ENCODE assay signal across 8 cellular contexts in the genomic region with DNA sequence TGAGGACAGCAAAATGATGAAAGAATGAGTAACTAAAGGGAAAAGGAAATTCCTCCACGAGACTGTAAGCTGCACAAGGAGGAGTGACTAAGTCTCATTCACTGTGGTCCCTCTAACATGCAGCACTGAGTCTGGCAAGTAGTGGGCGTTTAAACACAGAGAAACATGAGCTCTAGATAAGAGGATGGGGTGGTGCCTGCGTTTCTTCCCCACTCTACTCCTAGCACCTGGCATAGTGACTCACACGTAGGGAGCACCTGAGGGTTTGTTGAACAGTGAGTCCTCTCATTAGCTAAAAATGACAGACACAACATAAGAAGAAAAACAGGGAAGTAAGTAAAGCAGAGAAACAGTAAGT.
A peak's percentile ranks its signal among the peaks of the same experiment; 100 is the strongest.
DNase-seq lines count a peak whose midpoint lies in the region; TF ChIP-seq lines count a peak whose summit lies in the region.

No MANE protein-coding gene starts in this region.

- peak; percentile 91 for DNase-seq in ACHN
- peak; percentile 92 for DNase-seq in kidney glomerular epithelial cell (lab: John Stamatoyannopoulos, UW)
- no peak for DNase-seq in HuH-7.5 (ENCODE audit: low spot score)
- DNase-seq in DMS 273 treated with DMSO at 0.1 percent for 48 hours (lab: John Stamatoyannopoulos, UW), result no peak
- DNase-seq in effector CD4-positive, alpha-beta T cell, result no peak
- no peak for DNase-seq in NCI-H2227 (lab: John Stamatoyannopoulos, UW; ENCODE audit: unreplicated experiment)

- TF ChIP-seq CTCF in HEK293 (tag by site-specific recombination; IDR thresholded peaks at IDR 0.05) (no peak), WI38 (IDR thresholded peaks at IDR 0.05; ENCODE audit: low read depth, low read length) (peak; percentile 32; the same call in 1 of the 2 replicates)

- H3K36me3 ChIP-seq in HEK293 (ENCODE audit: control insufficient read depth in 2 of 2, insufficient read depth in 1 of 2, low read length in 2 of 2), result peaks cover 6 to 49% of the 10 kb centered on the region in 2 experiments

- CTCF ChIA-PET in HEK293 (lab: Yijun Ruan, JAX), result interaction anchor here (1.0 to 1.1 kb wide), 2 partner anchors 91 to 105 kb away, joined by 3 read pairs; a partner anchor contains a TSS

- in situ Hi-C loops in ACHN (cut with HindIII; ENCODE audit: low pct_ligation_motif_present, low pct_unique_long_range_greater_than_20kb, low sequenced_read_pairs), result no loop called here

- H3K4me1 ChIP-seq in HEK293 (ENCODE audit: control insufficient read depth, insufficient read depth, low read length), result no peaks in the 10 kb centered on the region

- H3K4me3 ChIP-seq in HEK293 (ENCODE audit: low read depth, low read length) (no peak overlapping the region), WI38 (ENCODE audit: low read depth, low read length) (no peak overlapping the region)

- POLR2A ChIA-PET in HEK293 (lab: Yijun Ruan, JAX), result no interaction called here

- H3K27ac ChIP-seq in HEK293 (ENCODE audit: extremely low read depth, low read depth, low read length), result no peak overlapping the region

- H3K9me3 ChIP-seq in HEK293 (ENCODE audit: control insufficient read depth, insufficient read depth, low read depth, low read length), result no peaks in the 10 kb centered on the region

TF ChIP-seq in HEK293, 187 proteins besides CTCF, POLR2A, EP300 and RAD21:
- TF ChIP-seq ZNF624 (tag by site-specific recombination; IDR thresholded peaks at IDR 0.05), result no peak
- no peak for TF ChIP-seq RBAK (tag by site-specific recombination; IDR thresholded peaks at IDR 0.05)
- TF ChIP-seq ZFHX2 (tag by site-specific recombination; conservative IDR thresholded peaks at IDR 0.05), result peak; percentile 58
- no peak for TF ChIP-seq ZNF202 (tag by site-specific recombination; IDR thresholded peaks at IDR 0.05; ENCODE audit: borderline replicate concordance)
- 0 out of 2 replicates have a peak, but pooled peaks have one; percentile 7 for TF ChIP-seq PRDM1 (tag by site-specific recombination; IDR thresholded peaks at IDR 0.05)
- TF ChIP-seq ZNF521 (tag by site-specific recombination; IDR thresholded peaks at IDR 0.05), result no peak
- 0 out of 2 replicates have a peak, but pooled peaks have one; percentile 21 for TF ChIP-seq EGR2 (tag by site-specific recombination; IDR thresholded peaks at IDR 0.05; ENCODE audit: low read depth)
- TF ChIP-seq, protein P1, sequence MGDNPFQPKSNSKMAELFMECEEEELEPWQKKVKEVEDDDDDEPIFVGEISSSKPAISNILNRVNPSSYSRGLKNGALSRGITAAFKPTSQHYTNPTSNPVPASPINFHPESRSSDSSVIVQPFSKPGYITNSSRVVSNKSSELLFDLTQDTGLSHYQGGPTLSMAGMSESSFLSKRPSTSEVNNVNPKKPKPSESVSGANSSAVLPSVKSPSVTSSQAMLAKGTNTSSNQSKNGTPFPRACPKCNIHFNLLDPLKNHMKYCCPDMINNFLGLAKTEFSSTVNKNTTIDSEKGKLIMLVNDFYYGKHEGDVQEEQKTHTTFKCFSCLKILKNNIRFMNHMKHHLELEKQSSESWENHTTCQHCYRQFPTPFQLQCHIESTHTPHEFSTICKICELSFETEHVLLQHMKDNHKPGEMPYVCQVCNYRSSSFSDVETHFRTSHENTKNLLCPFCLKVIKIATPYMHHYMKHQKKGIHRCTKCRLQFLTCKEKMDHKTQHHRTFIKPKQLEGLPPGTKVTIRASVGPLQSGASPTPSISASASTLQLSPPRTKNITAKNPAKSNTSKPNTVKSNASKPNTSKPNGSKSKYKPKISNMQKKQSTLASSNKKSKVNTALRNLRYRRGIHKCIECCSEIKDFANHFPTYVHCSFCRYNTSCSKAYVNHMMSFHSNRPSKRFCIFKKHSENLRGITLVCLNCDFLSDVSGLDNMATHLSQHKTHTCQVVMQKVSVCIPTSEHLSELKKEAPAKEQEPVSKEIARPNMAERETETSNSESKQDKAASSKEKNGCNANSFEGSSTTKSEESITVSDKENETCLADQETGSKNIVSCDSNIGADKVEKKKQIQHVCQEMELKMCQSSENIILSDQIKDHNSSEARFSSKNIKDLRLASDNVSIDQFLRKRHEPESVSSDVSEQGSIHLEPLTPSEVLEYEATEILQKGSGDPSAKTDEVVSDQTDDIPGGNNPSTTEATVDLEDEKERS (tag by site-specific recombination; IDR thresholded peaks at IDR 0.05), result no peak

Comparison
In these comparisons a context has a peak if more than half of its experiments do, and no peak if none do; other contexts are left out.
1. DNase-seq: peak in ACHN (single experiment) and kidney glomerular epithelial cell (single experiment); none in HuH-7.5 (single experiment), DMS 273 treated with DMSO at 0.1 percent for 48 hours (single experiment), effector CD4-positive, alpha-beta T cell (single experiment) and NCI-H2227 (single experiment).